3 cellular contexts compared by ENCODE assay signal in the genomic region with DNA sequence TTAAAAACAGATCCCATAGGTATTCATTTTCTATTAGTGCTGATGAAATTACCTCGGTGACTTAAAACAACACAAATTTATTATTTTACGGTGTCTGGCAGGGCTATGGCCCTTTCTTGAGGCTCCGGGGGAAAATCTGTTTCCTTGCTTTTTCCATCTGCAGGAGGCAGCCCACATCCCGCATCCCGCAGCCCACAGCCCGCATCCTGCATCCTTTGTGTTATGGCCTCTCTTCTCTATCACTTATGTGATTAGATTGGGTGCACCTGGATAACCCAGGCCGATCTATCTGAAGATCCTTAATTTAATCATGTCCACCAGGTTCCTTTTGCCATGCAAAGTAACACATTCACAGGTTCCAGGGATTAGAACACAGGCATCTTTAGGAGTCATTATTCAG.
"Had no signal": no experiment of that assay in that cellular context is flagged by ENCODE, and none has a peak within 500 bp of the region (broad histone marks: within the 10 kb centered on the region; RNA-seq: fewer than 3 reads in every experiment).

No MANE protein-coding gene starts in this region.

- H3K4me3 ChIP-seq: GM12878 had no signal

- DNase-seq: GDM1, GF-D8 had no signal

- ATAC-seq: GM12878 had no signal
